19 cellular contexts compared by ENCODE assay signal in the genomic region with DNA sequence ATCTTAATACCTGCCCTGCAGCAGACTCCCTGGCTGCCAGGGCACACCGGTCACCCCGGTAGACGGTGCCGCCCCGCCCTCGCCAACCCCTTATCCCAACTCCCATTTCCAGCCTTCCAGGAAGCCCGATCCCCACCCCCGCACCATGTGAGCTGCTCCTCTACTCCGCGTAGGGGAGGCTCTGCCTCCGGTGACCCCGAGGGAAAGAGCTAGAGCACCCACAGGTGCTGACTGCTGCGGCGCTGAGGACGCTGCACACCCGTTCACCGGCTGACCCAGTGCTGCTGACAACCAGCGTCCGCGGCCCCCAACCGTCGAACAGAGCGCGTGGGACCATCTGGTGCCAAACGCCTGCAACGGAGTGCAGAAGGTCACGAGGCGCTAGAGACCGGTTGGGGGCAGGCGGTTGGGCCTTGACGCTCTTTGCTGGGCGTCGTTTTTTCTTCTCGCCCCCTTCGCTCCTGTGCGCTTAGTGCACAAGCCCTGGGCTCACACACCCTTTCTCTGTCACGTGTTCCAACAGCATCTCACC. TPM values are rescaled to one million over a fixed set of nuclear protein-coding genes. Genes with fewer than 3 reads are reported as not detected.
DNase-seq lines count a peak whose midpoint lies in the region; ATAC-seq and TF ChIP-seq lines count a peak whose summit lies in the region.
"Had no signal": no experiment of that assay in that cellular context is flagged by ENCODE, and none has a peak within 500 bp of the region (broad histone marks: within the 10 kb centered on the region; RNA-seq: fewer than 3 reads in every experiment).

No MANE protein-coding gene starts in this region.

- H3K9ac ChIP-seq in neuronal stem cell (ENCODE audit: low read depth, low read length, poor library complexity), result no peak overlapping the region
- H3K9ac ChIP-seq: BLaER1 had no signal

- H3K4me1 ChIP-seq in neuronal stem cell (ENCODE audit: control insufficient read depth in 2 of 2, insufficient read depth in 1 of 2, low read depth in 1 of 2, low read length in 2 of 2) (no peaks in the 10 kb centered on the region), testis (peaks cover 4% of the 10 kb centered on the region), Peyer's patch (peaks cover 0 to 5% (median 0%) of the 10 kb centered on the region in 4 donors)
- peaks cover 3% of the 10 kb centered on the region for H3K4me1 ChIP-seq in CD8-positive, alpha-beta T cell (ENCODE audit: insufficient read depth, low read length)

- H3K27me3 ChIP-seq in neuronal stem cell (ENCODE audit: control insufficient read depth in 3 of 3, insufficient read depth in 3 of 3, low read depth in 1 of 3, low read length in 3 of 3), result no peaks in the 10 kb centered on the region
- H3K27me3 ChIP-seq in testis, result no peaks in the 10 kb centered on the region
- H3K27me3 ChIP-seq in Peyer's patch, result no peaks in the 10 kb centered on the region
- no peaks in the 10 kb centered on the region for H3K27me3 ChIP-seq in CD8-positive, alpha-beta T cell (ENCODE audit: insufficient read depth, low read length)
- H3K27me3 ChIP-seq: BLaER1 had no signal

- no peak overlapping the region for H3K4ac ChIP-seq in neuronal stem cell (ENCODE audit: low read length)

- H3K36me3 ChIP-seq in neuronal stem cell (replicated peaks in 1 of 2; ENCODE audit: control insufficient read depth in 2 of 2, insufficient read depth in 2 of 2, low read length in 2 of 2) (no peaks in the 10 kb centered on the region), testis (ENCODE audit: low read depth, missing control alignments) (no peaks in the 10 kb centered on the region), Peyer's patch (no peaks in the 10 kb centered on the region)
- H3K36me3 ChIP-seq in CD8-positive, alpha-beta T cell (ENCODE audit: insufficient read depth, low read length), result no peaks in the 10 kb centered on the region
- H3K36me3 ChIP-seq: BLaER1 had no signal

- H3K9me3 ChIP-seq in neuronal stem cell (replicated peaks in 1 of 2; ENCODE audit: control insufficient read depth in 2 of 2, insufficient read depth in 1 of 2, low read depth in 1 of 2, low read length in 2 of 2) (peaks cover 0 to 2% of the 10 kb centered on the region in 2 donors), testis (no peaks in the 10 kb centered on the region), Peyer's patch (no peaks in the 10 kb centered on the region)
- no peaks in the 10 kb centered on the region for H3K9me3 ChIP-seq in CD8-positive, alpha-beta T cell (ENCODE audit: low read length)
- H3K9me3 ChIP-seq: BLaER1 had no signal

- H2AK5ac ChIP-seq in neuronal stem cell (ENCODE audit: low read depth, low read length), result peak overlapping the region; percentile 37

- peak overlapping the region; percentile 38 for H3K14ac ChIP-seq in neuronal stem cell (ENCODE audit: low read length)

- H3K4me1 Mint-ChIP-seq in activated CD4-positive, alpha-beta T cell treated with anti-CD3 and anti-CD28 coated beads, Interleukin-2, amount 10 ng/mL, durations not matched to agents 24 days and 14 days, result no peaks in the 10 kb centered on the region
- peaks cover 10% of the 10 kb centered on the region for H3K4me1 Mint-ChIP-seq in CD8-positive, alpha-beta T cell (ENCODE audit: low read depth)
- H3K4me1 Mint-ChIP-seq: CD14-positive monocyte had no signal

- H2AFZ ChIP-seq in neuronal stem cell (ENCODE audit: low read length), result no peak overlapping the region

- peak; percentile 45 for DNase-seq in activated CD4-positive, alpha-beta T cell treated with anti-CD3 and anti-CD28 coated beads, Interleukin-2, amount 10 ng/mL, durations not matched to agents 24 days and 14 days
- no peak for DNase-seq in activated CD4-positive, alpha-beta T cell treated with anti-CD3 and anti-CD28 coated beads, Interleukin-2, amount 50 U/mL, for 4 hours
- DNase-seq in neuronal stem cell (ENCODE audit: low spot score) (no peak), testis (peak; percentile 19), Peyer's patch (no peak)
- no peak for DNase-seq in CD8-positive, alpha-beta T cell
- DNase-seq: 8988T; Calu3; CD4-positive, alpha-beta memory T cell; DMS53; DND-41; EL; HCEC 1CT; IMR-90 had no signal

- no peak overlapping the region for H2BK15ac ChIP-seq in neuronal stem cell (ENCODE audit: low read length)

- no peak overlapping the region for H3K4me3 ChIP-seq in neuronal stem cell (ENCODE audit: low read length in 2 of 2)
- peak overlapping the region in 1 of 2 donors; percentile 29 for H3K4me3 ChIP-seq in testis
- H3K4me3 ChIP-seq in Peyer's patch, result no peak overlapping the region
- no peak overlapping the region for H3K4me3 ChIP-seq in CD8-positive, alpha-beta T cell (ENCODE audit: low read depth, low read length)
- H3K4me3 ChIP-seq: BLaER1, GM12878 had no signal

- H3K79me1 ChIP-seq in neuronal stem cell (ENCODE audit: low read depth, low read length), result no peaks in the 10 kb centered on the region

- WGBS in neuronal stem cell (ENCODE audit: extremely low coverage in 2 of 2, insufficient read length in 2 of 2, insufficient replicate concordance in 1 of 2), 2 donors, result no CpG with 5 or more reads among the region's 37 CpGs
- WGBS in testis, 2 donors, result 76% methylated on average over 27 to 37 of the region's 37 CpGs

- no peak overlapping the region for H3K4me3 Mint-ChIP-seq in activated CD4-positive, alpha-beta T cell treated with anti-CD3 and anti-CD28 coated beads, Interleukin-2, amount 10 ng/mL, durations not matched to agents 24 days and 14 days
- no peak overlapping the region for H3K4me3 Mint-ChIP-seq in CD8-positive, alpha-beta T cell
- H3K4me3 Mint-ChIP-seq: CD14-positive monocyte; CD4-positive, alpha-beta memory T cell had no signal

- peak overlapping the region; percentile 13 for H3K18ac ChIP-seq in neuronal stem cell (ENCODE audit: low read length)

- H3K9me3 Mint-ChIP-seq in activated CD4-positive, alpha-beta T cell treated with anti-CD3 and anti-CD28 coated beads, Interleukin-2, amount 10 ng/mL, durations not matched to agents 24 days and 14 days, result no peaks in the 10 kb centered on the region
- H3K9me3 Mint-ChIP-seq in CD8-positive, alpha-beta T cell, result no peaks in the 10 kb centered on the region

- CTCF ChIA-PET in CD8-positive, alpha-beta T cell (lab: Charles Lee), result no interaction called here

- no peak overlapping the region for H4K8ac ChIP-seq in neuronal stem cell (ENCODE audit: low read depth, low read length)

- H2BK120ac ChIP-seq in neuronal stem cell (ENCODE audit: low read depth, low read length), result no peak overlapping the region

- no peak overlapping the region for H3K27ac Mint-ChIP-seq in activated CD4-positive, alpha-beta T cell treated with anti-CD3 and anti-CD28 coated beads, Interleukin-2, amount 10 ng/mL, durations not matched to agents 24 days and 14 days
- no peak overlapping the region for H3K27ac Mint-ChIP-seq in CD8-positive, alpha-beta T cell

- intact Hi-C loops in activated CD4-positive, alpha-beta T cell treated with anti-CD3 and anti-CD28 coated beads, Interleukin-2, amount 10 ng/mL, durations not matched to agents 24 days and 14 days (cut with micrococcal nuclease), result no loop called here
- intact Hi-C loops in testis (cut with DNase I; ENCODE audit: low total_unique reads), result no loop called here
- intact Hi-C loops in CD8-positive, alpha-beta T cell (cut with DNase I, micrococcal nuclease), result loop anchor here in 1 of 2 experiments (10.0 kb wide), 1 partner anchor 262 kb away; no protein-coding TSS in a partner anchor

- no peak overlapping the region for H3K23ac ChIP-seq in neuronal stem cell (ENCODE audit: low read depth, low read length, poor library complexity)

- H4K91ac ChIP-seq in neuronal stem cell (ENCODE audit: low read depth, low read length, poor library complexity), result no peak overlapping the region

- peaks cover 2% of the 10 kb centered on the region for H3K27me3 Mint-ChIP-seq in activated CD4-positive, alpha-beta T cell treated with anti-CD3 and anti-CD28 coated beads, Interleukin-2, amount 10 ng/mL, durations not matched to agents 24 days and 14 days
- peaks cover 2% of the 10 kb centered on the region for H3K27me3 Mint-ChIP-seq in CD8-positive, alpha-beta T cell (ENCODE audit: low read depth)
- H3K27me3 Mint-ChIP-seq: CD4-positive, alpha-beta memory T cell had no signal

- peak overlapping the region; percentile 66 for H2BK5ac ChIP-seq in neuronal stem cell (ENCODE audit: low read length)

- no peaks in the 10 kb centered on the region for H3K36me3 Mint-ChIP-seq in activated CD4-positive, alpha-beta T cell treated with anti-CD3 and anti-CD28 coated beads, Interleukin-2, amount 10 ng/mL, durations not matched to agents 24 days and 14 days (ENCODE audit: low read depth)
- H3K36me3 Mint-ChIP-seq in CD8-positive, alpha-beta T cell, result peaks cover 2% of the 10 kb centered on the region
- H3K36me3 Mint-ChIP-seq: CD14-positive monocyte had no signal

- H3K4me2 ChIP-seq in neuronal stem cell (ENCODE audit: insufficient read depth, low read length, poor library complexity, severe bottlenecking), result no peak overlapping the region
- H3K4me2 ChIP-seq: BLaER1 had no signal

- no peak for ATAC-seq in CD8-positive, alpha-beta T cell
- ATAC-seq in GM19455 (IDR thresholded peaks at IDR 0.05; ENCODE audit: unreplicated experiment), result no peak
- ATAC-seq: GM12878 had no signal

- POLR2A ChIA-PET in CD8-positive, alpha-beta T cell (lab: Charles Lee), result no interaction called here

- no peak for TF ChIP-seq POLR2A in testis (IDR thresholded peaks at IDR 0.05)
- no peak for TF ChIP-seq POLR2A in Peyer's patch (IDR thresholded peaks at IDR 0.05)

- H3K27ac ChIP-seq in neuronal stem cell (replicated peaks; ENCODE audit: low read length), result no peak overlapping the region
- H3K27ac ChIP-seq in testis, result no peak overlapping the region
- no peak overlapping the region for H3K27ac ChIP-seq in Peyer's patch
- H3K27ac ChIP-seq in CD8-positive, alpha-beta T cell (ENCODE audit: low read depth, low read length), result no peak overlapping the region
- H3K27ac ChIP-seq: BLaER1, HL-60 had no signal

- H2BK12ac ChIP-seq in neuronal stem cell (ENCODE audit: low read length), result no peak overlapping the region

- no peak for TF ChIP-seq CTCF in testis (IDR thresholded peaks at IDR 0.05)
- TF ChIP-seq CTCF in Peyer's patch (IDR thresholded peaks at IDR 0.05), result no peak
- TF ChIP-seq CTCF in CD8-positive, alpha-beta T cell (IDR thresholded peaks at IDR 0.05), result no peak

RNA-seq across cellular contexts. Expression of gene ZNF599, which starts 59.6 kb away (rescaled TPM):
- total RNA-seq in activated CD4-positive, alpha-beta T cell treated with anti-CD3 and anti-CD28 coated beads, Interleukin-2, amount 10 ng/mL, durations not matched to agents 24 days and 14 days, result 2.2 and 2.4 TPM in 2 replicates
- polyA plus RNA-seq in neuronal stem cell (2013, experiment 1 of 2), result 5.9 TPM
- 5.4 TPM for polyA plus RNA-seq in neuronal stem cell (2013, experiment 2 of 2)
- total RNA-seq in testis, result 10 to 100 TPM; 26.4 to 27.1 TPM
- 18.3 TPM for polyA plus RNA-seq in testis (ENCODE audit: insufficient read depth, low read depth, low replicate concordance)
- 1 to 10 TPM; 2.5 to 5.0 (median 3.9) TPM for total RNA-seq in Peyer's patch
- 1 to 10 TPM; 3.9 to 4.5 TPM for total RNA-seq in CD8-positive, alpha-beta T cell

Comparison
In these comparisons a context has a peak if more than half of its experiments do, and no peak if none do; other contexts are left out.
1. DNase-seq: peak in activated CD4-positive, alpha-beta T cell treated with anti-CD3 and anti-CD28 coated beads, Interleukin-2, amount 10 ng/mL, durations not matched to agents 24 days and 14 days (single experiment) and testis (single experiment); none in activated CD4-positive, alpha-beta T cell treated with anti-CD3 and anti-CD28 coated beads, Interleukin-2, amount 50 U/mL, for 4 hours (0 of 2), neuronal stem cell (single experiment), Peyer's patch (0 of 3) and CD8-positive, alpha-beta T cell (0 of 7).